ENCODE assay signal across 8 cellular contexts in genomic region chr19:39402417-39403297, GRCh38. TPM values are rescaled to one million over a fixed set of nuclear protein-coding genes. Genes with fewer than 3 reads are reported as not detected.
DNase-seq lines count a peak whose midpoint lies in the region; ATAC-seq and TF ChIP-seq lines count a peak whose summit lies in the region.

No MANE protein-coding gene starts in this region.

- BruUV-seq in OCI-LY7 (replicated peaks; lab: Mats Ljungman, UMichigan) = no TSS peak

- ATAC-seq in HG03432 (IDR thresholded peaks at IDR 0.05; ENCODE audit: unreplicated experiment) (peak; percentile 26), mucosa of descending colon (peak; percentile 40), HG03139 (IDR thresholded peaks at IDR 0.05; ENCODE audit: unreplicated experiment) (no peak)

- intact Hi-C loops in OCI-LY7 (cut with micrococcal nuclease; ENCODE audit: unreplicated experiment) = loop anchor here (10.0 kb wide), 2 partner anchors 548 to 552 kb away; no protein-coding TSS in a partner anchor
- intact Hi-C loops in mucosa of descending colon (cut with DNase I, micrococcal nuclease) = no loop called here

- peaks cover 14% of the 10 kb centered on the region for H3K36me3 ChIP-seq in OCI-LY7 (ENCODE audit: insufficient read depth, low read length)
- no peaks in the 10 kb centered on the region for H3K36me3 ChIP-seq in mucosa of descending colon (ENCODE audit: low read depth)

- no peaks in the 10 kb centered on the region for H3K9me3 ChIP-seq in OCI-LY7 (ENCODE audit: low read length)
- H3K9me3 ChIP-seq in mucosa of descending colon = no peaks in the 10 kb centered on the region

- peaks cover 9% of the 10 kb centered on the region for H3K79me2 ChIP-seq in OCI-LY7 (ENCODE audit: insufficient read depth, low read depth, low read length)

- H3K4me1 ChIP-seq in OCI-LY7 (ENCODE audit: insufficient read depth, low read length, poor library complexity, severe bottlenecking) = peaks cover 81% of the 10 kb centered on the region
- peaks cover 62% of the 10 kb centered on the region for H3K4me1 ChIP-seq in mucosa of descending colon (ENCODE audit: low read depth)

- peak overlapping the region; percentile 96 for H3K4me2 ChIP-seq in OCI-LY7 (ENCODE audit: low read length)

- no peaks in the 10 kb centered on the region for H3K9me2 ChIP-seq in OCI-LY7 (ENCODE audit: insufficient read depth, low read length)

- POLR2A ChIA-PET in OCI-LY7 (lab: Charles Lee) = interaction anchor here (0.6 to 2.1 kb wide), 2 partner anchors 9 to 33 kb away, joined by 3 to 6 read pairs; partner anchors contain the start of gene RPS16

- CTCF ChIA-PET in OCI-LY7 (lab: Charles Lee; ENCODE audit: unreplicated experiment) = no interaction called here

- H2AFZ ChIP-seq in OCI-LY7 (ENCODE audit: low read length) = peak overlapping the region; percentile 11; the same call in 1 of the 2 replicates

- TF ChIP-seq CTCF in GM13976 (IDR thresholded peaks at IDR 0.05; ENCODE audit: borderline replicate concordance, control extremely low read depth, extremely low read depth, insufficient read depth, missing control alignments) (no peak), OCI-LY7 (conservative IDR thresholded peaks at IDR 0.05; ENCODE audit: low read length) (no peak), epithelial cell of proximal tubule (conservative IDR thresholded peaks at IDR 0.05; ENCODE audit: low read depth, low read length) (no peak), mucosa of descending colon (IDR thresholded peaks at IDR 0.05) (no peak)

- peak overlapping the region; percentile 91 for H3K27ac ChIP-seq in OCI-LY7 (ENCODE audit: low read depth, low read length, poor library complexity, severe bottlenecking)

- peaks cover 4% of the 10 kb centered on the region; the same call in 1 of the 2 replicates for H4K20me1 ChIP-seq in OCI-LY7 (ENCODE audit: insufficient read depth, low read length)

- DNase-seq in GM13976 (ENCODE audit: low spot score) = peak; percentile 77
- DNase-seq in OCI-LY7 (ENCODE audit: low spot score) = peak; percentile 91
- DNase-seq in activated T-cell treated with anti-CD3 and anti-CD28 coated beads, Interleukin-2, amount 50 U/mL, for 1 hour = peak; percentile 80
- DNase-seq in epithelial cell of proximal tubule (ENCODE audit: low read depth) = no peak
- peak; percentile 90 to 96 (median 94) for DNase-seq in mucosa of descending colon
- DNase-seq in stimulated activated CD8-positive, alpha-beta memory T cell treated with anti-CD3 and anti-CD28 coated beads, Interleukin-2, amount 100 ng/mL, for 1 hour (ENCODE audit: low read depth in 2 of 2) = peak; percentile 79 to 84

- H3K4me3 ChIP-seq in OCI-LY7 (ENCODE audit: low read depth, low read length, poor library complexity, severe bottlenecking) (peak overlapping the region; percentile 62), epithelial cell of proximal tubule (ENCODE audit: low read depth, low read length) (peak overlapping the region; percentile 54), mucosa of descending colon (no peak overlapping the region)

- in situ Hi-C loops in GM13976 (cut with MboI; ENCODE audit: low sequenced_read_pairs, unreplicated experiment) = no loop called here

RNA-seq across cellular contexts. Expression of gene ZFP36, which starts 4.0 kb away (rescaled TPM):
- total RNA-seq in OCI-LY7 (2014; rRNA removed; shearing (Covaris generic)) = 19.4 and 21.8 TPM in 2 replicates
- total RNA-seq in OCI-LY7 (2022) (55.9 and 57.2 TPM in 2 replicates), epithelial cell of proximal tubule (9.7 and 10.0 TPM in 2 replicates), mucosa of descending colon (100 to 1,000 TPM; 200 to 236 (median 235) TPM)

RNA-seq across cellular contexts. Expression of gene PLEKHG2, which starts 9.8 kb away (rescaled TPM):
- total RNA-seq in OCI-LY7 (2014; rRNA removed; shearing (Covaris generic)) = 28.3 and 30.4 TPM in 2 replicates
- total RNA-seq in OCI-LY7 (2022) (65.9 and 68.2 TPM in 2 replicates), epithelial cell of proximal tubule (17.7 and 22.3 TPM in 2 replicates), mucosa of descending colon (10 to 100 TPM in 2 of 3 donors, 1 to 10 TPM in 1; 6.5 to 26.7 (median 17.9) TPM)

RNA-seq across cellular contexts. Expression of gene MED29, which starts 11.5 kb away (rescaled TPM):
- 15.7 and 28.3 TPM in 2 replicates for total RNA-seq in OCI-LY7 (2014; rRNA removed; shearing (Covaris generic))
- 31.2 and 31.3 TPM in 2 replicates for total RNA-seq in OCI-LY7 (2022)
- 20.9 and 34.9 TPM in 2 replicates for total RNA-seq in epithelial cell of proximal tubule
- 10 to 100 TPM; 28.4 to 31.2 (median 28.8) TPM for total RNA-seq in mucosa of descending colon

RNA-seq across cellular contexts. Expression of gene PAF1, which starts 11.8 kb away (rescaled TPM):
- 33.1 and 35.4 TPM in 2 replicates for total RNA-seq in OCI-LY7 (2014; rRNA removed; shearing (Covaris generic))
- total RNA-seq in OCI-LY7 (2022) (45.9 and 46.8 TPM in 2 replicates), epithelial cell of proximal tubule (63.4 and 72.6 TPM in 2 replicates), mucosa of descending colon (10 to 100 TPM; 28.1 to 44.8 (median 32.3) TPM)

RNA-seq across cellular contexts. Expression of gene RPS16, which starts 33.1 kb away (rescaled TPM):
- 538 and 634 TPM in 2 replicates for total RNA-seq in OCI-LY7 (2014; rRNA removed; shearing (Covaris generic))
- total RNA-seq in OCI-LY7 (2022) (3,661 and 4,044 TPM in 2 replicates), epithelial cell of proximal tubule (2,362 and 2,974 TPM in 2 replicates), mucosa of descending colon (1,000 to 10,000 TPM; 1,270 to 1,804 (median 1,507) TPM)
